ENCODE assay signal across 7 cellular contexts in the genomic region with DNA sequence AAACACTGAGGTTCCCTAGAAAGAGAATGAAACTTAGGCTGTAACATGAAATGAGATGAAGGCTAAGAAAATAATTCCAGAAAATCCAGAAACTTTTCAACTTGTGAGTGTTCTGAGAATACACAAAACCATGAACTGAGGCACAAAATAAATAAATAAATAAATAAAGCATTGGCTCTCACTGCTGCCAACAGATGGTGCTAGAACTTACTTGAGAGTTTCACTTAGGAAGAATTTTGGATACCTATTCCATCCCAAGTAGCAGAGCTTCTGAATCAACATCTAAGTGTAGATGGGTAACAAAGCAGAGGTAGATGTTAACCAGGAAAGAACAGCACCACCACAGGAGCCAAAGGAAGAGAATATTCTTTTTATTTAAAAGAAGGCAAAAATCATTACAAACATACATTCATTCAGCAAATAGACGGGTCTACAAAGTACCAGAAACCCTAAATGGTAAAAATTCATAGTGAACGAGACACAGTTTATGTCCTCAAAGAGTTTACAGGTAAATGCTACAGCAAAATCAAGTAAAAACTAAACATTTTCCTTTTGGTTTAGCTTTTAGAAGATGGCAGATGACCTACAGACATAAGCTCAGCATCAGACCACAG. TPM values are rescaled to one million over a fixed set of nuclear protein-coding genes. Genes with fewer than 3 reads are reported as not detected.
DNase-seq lines count a peak whose midpoint lies in the region; ATAC-seq and TF ChIP-seq lines count a peak whose summit lies in the region.

No MANE protein-coding gene starts in this region.

- H3K4me1 ChIP-seq in colonic mucosa (no peaks in the 10 kb centered on the region), parathyroid adenoma (no peaks in the 10 kb centered on the region)

- H3K4me3 ChIP-seq in GM06990 (replicated peaks; ENCODE audit: low read depth, low read length) (no peak overlapping the region), NB4 (ENCODE audit: low read depth, low read length) (no peak overlapping the region), colonic mucosa (no peak overlapping the region), parathyroid adenoma (ENCODE audit: low read depth, low read length) (no peak overlapping the region)

- H3K36me3 ChIP-seq in GM06990 (ENCODE audit: control insufficient read depth, insufficient read depth, low read length) (no peaks in the 10 kb centered on the region), colonic mucosa (no peaks in the 10 kb centered on the region), parathyroid adenoma (ENCODE audit: control insufficient read depth, insufficient read depth, low read length) (no peaks in the 10 kb centered on the region)

- no peaks in the 10 kb centered on the region for H3K9me3 ChIP-seq in colonic mucosa
- no peaks in the 10 kb centered on the region for H3K9me3 ChIP-seq in parathyroid adenoma (ENCODE audit: control insufficient read depth, low read length)

- intact Hi-C loops in colonic mucosa (cut with DNase I): no loop called here

- peak; percentile 39 for TF ChIP-seq CTCF in GM06990 (IDR thresholded peaks at IDR 0.05; ENCODE audit: insufficient read depth, low read length, poor library complexity, severe bottlenecking)
- TF ChIP-seq CTCF in NB4 (IDR thresholded peaks at IDR 0.05; ENCODE audit: low read depth, low read length): peak; percentile 26
- peak; percentile 46 for TF ChIP-seq CTCF in colonic mucosa (IDR thresholded peaks at IDR 0.05)
- TF ChIP-seq CTCF in parathyroid adenoma (IDR thresholded peaks at IDR 0.05): peak; percentile 71

- no peak overlapping the region for H2AFZ ChIP-seq in parathyroid adenoma

- H3K79me2 ChIP-seq in parathyroid adenoma: no peaks in the 10 kb centered on the region

- TF ChIP-seq POLR2A in NB4 (IDR thresholded peaks at IDR 0.05; ENCODE audit: extremely low read depth, insufficient read length): no peak

- H3K9ac ChIP-seq in colonic mucosa (ENCODE audit: low read depth in 2 of 2, low read length in 2 of 2) (peak overlapping the region in 1 of 2 donors; percentile 19), parathyroid adenoma (no peak overlapping the region)

- H3K27ac ChIP-seq in colonic mucosa (peak overlapping the region; percentile 40), parathyroid adenoma (no peak overlapping the region)

- no peak overlapping the region for H3K4me2 ChIP-seq in parathyroid adenoma (ENCODE audit: low read length)

- H3K27me3 ChIP-seq in GM06990 (replicated peaks; ENCODE audit: control insufficient read depth, insufficient read depth, low read length): no peaks in the 10 kb centered on the region
- H3K27me3 ChIP-seq in colonic mucosa: no peaks in the 10 kb centered on the region
- no peaks in the 10 kb centered on the region for H3K27me3 ChIP-seq in parathyroid adenoma (ENCODE audit: control insufficient read depth, insufficient read depth, low read length)

- no peak for DNase-seq in GM06990 (ENCODE audit: extremely low read depth, insufficient read length)
- peak; percentile 29 for DNase-seq in NB4 (ENCODE audit: low read depth)
- DNase-seq in colonic mucosa: no peak
- no peak for DNase-seq in stimulated activated naive CD8-positive, alpha-beta T cell treated with anti-CD3 and anti-CD28 coated beads, Interleukin-15, Interleukin-2, amounts not matched to agents 100 U/mL and 50 U/mL, for 24 hours
- DNase-seq in OCI-M2 (lab: John Stamatoyannopoulos, UW; ENCODE audit: unreplicated experiment): no peak

- no peak for ATAC-seq in GM21360 (IDR thresholded peaks at IDR 0.05; ENCODE audit: unreplicated experiment)
- ATAC-seq in stimulated activated naive CD8-positive, alpha-beta T cell treated with anti-CD3 and anti-CD28 coated beads, Interleukin-15, Interleukin-2, amounts not matched to agents 100 U/mL and 50 U/mL, for 24 hours: no peak

RNA-seq across cellular contexts. Expression of a gene that starts 16.7 kb away (rescaled TPM):
- total RNA-seq in colonic mucosa: 100 to 1,000 TPM in 1 of 2 donors, 10 to 100 TPM in 1; 93.7 to 161 TPM
